In genomic region chr4:20368926-20369325, GRCh38 we compare ENCODE assay signal across 1 cellular context.
TF ChIP-seq lines count a peak whose summit lies in the region.

No MANE protein-coding gene starts in this region.

TF ChIP-seq in IMR-90, 13 proteins besides CTCF, POLR2A, EP300 and RAD21 (continued from another document):
- TF ChIP-seq USF2 (IDR thresholded peaks at IDR 0.05; ENCODE audit: low read depth, low read length): no peak
- no peak for TF ChIP-seq CHD1 (IDR thresholded peaks at IDR 0.05; ENCODE audit: low read depth, low read length)
- no peak for TF ChIP-seq MAFK (IDR thresholded peaks at IDR 0.05; ENCODE audit: low read depth, low read length)
- TF ChIP-seq ELK1 (IDR thresholded peaks at IDR 0.05; ENCODE audit: borderline replicate concordance, low read depth, low read length): no peak
- no peak for TF ChIP-seq RFX5 (IDR thresholded peaks at IDR 0.05; ENCODE audit: low read depth, low read length)
- TF ChIP-seq RCOR1 (IDR thresholded peaks at IDR 0.05; ENCODE audit: insufficient replicate concordance, low read length): no peak
- no peak for TF ChIP-seq MAZ (IDR thresholded peaks at IDR 0.05; ENCODE audit: borderline replicate concordance, low read depth, low read length)
- TF ChIP-seq MXI1 (IDR thresholded peaks at IDR 0.05; ENCODE audit: borderline replicate concordance, low read depth, low read length): no peak
- no peak for TF ChIP-seq SMC3 (IDR thresholded peaks at IDR 0.05; ENCODE audit: low read depth, low read length)
